ENCODE assay signal across 8 cellular contexts in the genomic region with DNA sequence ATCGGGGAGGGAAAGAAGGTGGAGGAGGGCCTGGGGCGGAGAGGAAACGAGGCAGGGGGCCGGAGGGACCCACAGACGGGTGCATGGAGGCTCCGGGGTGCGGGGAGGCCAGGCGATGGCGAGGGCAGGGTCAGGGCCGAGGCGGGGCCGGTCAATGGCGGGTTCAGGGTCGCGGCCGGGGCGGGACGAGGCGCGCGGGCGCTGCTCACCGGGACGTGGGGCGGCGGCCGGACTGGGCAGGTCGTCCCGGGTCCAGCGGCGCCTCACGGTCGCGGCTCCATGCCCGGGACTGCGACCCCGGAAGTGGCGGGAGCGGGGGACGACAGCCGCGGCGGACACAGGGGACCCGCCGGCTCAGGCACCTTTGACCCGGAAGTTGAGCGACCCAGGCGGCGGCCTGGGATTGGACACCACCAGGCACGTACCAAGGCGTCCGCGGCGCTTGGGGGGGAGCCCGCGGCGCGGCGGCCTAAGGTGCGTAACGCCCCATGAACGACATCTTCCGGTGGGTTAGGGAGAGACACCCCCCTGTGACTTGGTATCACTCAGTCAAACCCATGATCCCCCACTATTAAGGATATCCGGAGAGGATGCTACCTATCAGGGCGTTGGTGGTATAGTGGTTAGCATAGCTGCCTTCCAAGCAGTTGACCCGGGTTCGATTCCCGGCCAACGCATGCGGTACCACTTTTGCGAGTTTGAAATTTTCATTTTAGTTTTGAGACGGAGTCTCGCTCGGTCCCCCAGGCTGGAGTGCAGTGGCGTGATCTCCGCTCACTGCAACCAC. TPM values are rescaled to one million over a fixed set of nuclear protein-coding genes. Genes with fewer than 3 reads are reported as not detected.
A peak's percentile ranks its signal among the peaks of the same experiment; 100 is the strongest.
DNase-seq lines count a peak whose midpoint lies in the region; ATAC-seq and TF ChIP-seq lines count a peak whose summit lies in the region.

TSS of gene DPP9 (minus strand) at position 378 of the 787 bp plus-strand sequence. CDS start 3,936 bp downstream, outside the sequence.

- H3K27me3 ChIP-seq in DND-41 (ENCODE audit: insufficient read depth, low read length, poor library complexity) (no peaks in the 10 kb centered on the region), Karpas-422 (ENCODE audit: low read length) (no peaks in the 10 kb centered on the region), esophagus squamous epithelium (no peaks in the 10 kb centered on the region)

- peak in 2 of 4 donors; percentile 65 to 73 for TF ChIP-seq POLR2A in esophagus squamous epithelium (IDR thresholded peaks at IDR 0.05)

- H3K4me2 ChIP-seq in DND-41 (ENCODE audit: insufficient read depth, low read length) (peak within 1 kb of the TSS; percentile 91), Karpas-422 (ENCODE audit: low read depth, low read length, poor library complexity, severe bottlenecking) (peak within 1 kb of the TSS; percentile 77)

- no peak for TF ChIP-seq CTCF in DND-41 (IDR thresholded peaks at IDR 0.05; ENCODE audit: borderline replicate concordance, extremely low read depth, low read length, poor library complexity, severe bottlenecking)
- peak in 5 of 6 experiments; percentile 16 to 50 (median 42) for TF ChIP-seq CTCF in esophagus squamous epithelium (IDR thresholded peaks at IDR 0.05)

- intact Hi-C loops in esophagus squamous epithelium (cut with DNase I): no loop called here

- H3K36me3 ChIP-seq in DND-41 (ENCODE audit: insufficient read depth, low read length) (peaks cover 42% of the 10 kb centered on the region), Karpas-422 (ENCODE audit: insufficient read depth, low read length) (peaks cover 20% of the 10 kb centered on the region; the same call in 1 of the 2 replicates), esophagus squamous epithelium (peaks cover under 1 to 37% (median 14%) of the 10 kb centered on the region in 3 donors)

- peak within 1 kb of the TSS; percentile 87 for H2AFZ ChIP-seq in DND-41 (ENCODE audit: low read depth, low read length)
- H2AFZ ChIP-seq in Karpas-422 (ENCODE audit: low read length): peak within 1 kb of the TSS; percentile 87

- H3K4me1 ChIP-seq in DND-41 (ENCODE audit: insufficient read depth, low read length): peaks cover 39% of the 10 kb centered on the region
- H3K4me1 ChIP-seq in Karpas-422 (ENCODE audit: low read length): peaks cover 21% of the 10 kb centered on the region
- peaks cover 13 to 45% (median 25%) of the 10 kb centered on the region in 3 donors for H3K4me1 ChIP-seq in esophagus squamous epithelium

- peak within 1 kb of the TSS; percentile 62 to 96 for H3K4me3 ChIP-seq in DND-41 (ENCODE audit: low read depth in 1 of 2, low read length in 2 of 2)
- H3K4me3 ChIP-seq in Karpas-422 (ENCODE audit: low read length): peak within 1 kb of the TSS; percentile 88
- H3K4me3 ChIP-seq in esophagus squamous epithelium: peak within 1 kb of the TSS; percentile 78 to 93 (median 86)

- H4K20me1 ChIP-seq in DND-41 (ENCODE audit: insufficient read depth, low read length): peaks cover 31% of the 10 kb centered on the region
- H4K20me1 ChIP-seq in Karpas-422 (ENCODE audit: insufficient read depth, low read depth, low read length): peaks cover 15% of the 10 kb centered on the region

- H3K9me3 ChIP-seq in DND-41 (ENCODE audit: insufficient read depth, low read length, severe bottlenecking): no peaks in the 10 kb centered on the region
- H3K9me3 ChIP-seq in Karpas-422 (ENCODE audit: low read length): no peaks in the 10 kb centered on the region
- H3K9me3 ChIP-seq in esophagus squamous epithelium: no peaks in the 10 kb centered on the region

- H3K9me2 ChIP-seq in Karpas-422 (replicated peaks; ENCODE audit: insufficient read depth, low read length): no peaks in the 10 kb centered on the region

- DNase-seq in DND-41: peak; percentile 98
- peak; percentile 99 for DNase-seq in Karpas-422
- peak; percentile 99 for DNase-seq in RKO (ENCODE audit: low spot score)
- peak; percentile 96 for DNase-seq in activated T-helper 1 cell treated with Interleukin-2 at 50 U/mL for 16 hours (ENCODE audit: low read depth)
- peak; percentile 81 for DNase-seq in esophagus squamous epithelium (lab: John Stamatoyannopoulos, UW)
- DNase-seq in myocyte (ENCODE audit: low read depth): peak; percentile 98
- DNase-seq in stimulated activated CD8-positive, alpha-beta memory T cell treated with anti-CD3 and anti-CD28 coated beads, Interleukin-7, amount 100 ng/mL, for 48 hours (ENCODE audit: extremely low read depth in 1 of 2, low read depth in 1 of 2): peak; percentile 94 to 95

- H3K9ac ChIP-seq in DND-41 (ENCODE audit: low read depth, low read length) (peak within 1 kb of the TSS; percentile 80), Karpas-422 (ENCODE audit: low read length) (peak within 1 kb of the TSS; percentile 91)

- WGBS in esophagus squamous epithelium, 2 donors: 0% methylated on average over 28 to 37 of the region's 76 CpGs

- peak; percentile 93 for ATAC-seq in DND-41 (ENCODE audit: insufficient read depth, low read depth)
- peak; percentile 87 for ATAC-seq in GM21825 (IDR thresholded peaks at IDR 0.05; ENCODE audit: unreplicated experiment)

- H3K79me2 ChIP-seq in DND-41 (ENCODE audit: insufficient read depth, low read length): peaks cover 37% of the 10 kb centered on the region
- H3K79me2 ChIP-seq in Karpas-422 (ENCODE audit: low read length): peaks cover 37% of the 10 kb centered on the region

- H3K27ac ChIP-seq in DND-41 (ENCODE audit: low read length): peak within 1 kb of the TSS; percentile 87
- peak within 1 kb of the TSS; percentile 69 for H3K27ac ChIP-seq in Karpas-422 (ENCODE audit: low read length)
- peak within 1 kb of the TSS; percentile 90 to 96 (median 94) for H3K27ac ChIP-seq in esophagus squamous epithelium

RNA-seq across cellular contexts. Expression of gene DPP9, which starts in this region (rescaled TPM):
- 26.8 and 34.8 TPM in 2 replicates for total RNA-seq in Karpas-422 (2014; rRNA removed; shearing (Covaris generic); ENCODE audit: low replicate concordance)
- total RNA-seq in esophagus squamous epithelium (10 to 100 TPM; 32.8 to 51.5 (median 47.7) TPM), myocyte (44.7 and 49.4 TPM in 2 replicates)
- 38.3 TPM for polyA plus RNA-seq in myocyte (2012)

Comparison
In these comparisons a context has a peak if more than half of its experiments do, and no peak if none do; other contexts are left out.
1. Peak in every context shown above with its lines: DNase-seq, ATAC-seq, H3K4me3 ChIP-seq and H3K27ac ChIP-seq.